ENCODE assay signal across 1 cellular context in genomic region chr12:56448860-56449621, GRCh38.
TF ChIP-seq lines count a peak whose summit lies in the region.

Gene TIMELESS, minus strand, starts transcription at chr12:56449426. Its CDS starts 15,256 bp downstream, at chr12:56434170.

TF ChIP-seq in HepG2, 621 proteins besides CTCF, POLR2A, EP300 and RAD21 (continued from another document and continues in another):
- TF ChIP-seq ZHX1 (CRISPR knock-in tag; IDR thresholded peaks at IDR 0.05; ENCODE audit: low read depth) (peak; percentile 52; the same call in 1 of the 2 replicates), RFX1 (IDR thresholded peaks at IDR 0.05) (no peak), ZNF746 (CRISPR knock-in tag; IDR thresholded peaks at IDR 0.05) (no peak), SIX1 (CRISPR knock-in tag; IDR thresholded peaks at IDR 0.05; ENCODE audit: borderline replicate concordance) (no peak), THAP8 (CRISPR knock-in tag; IDR thresholded peaks at IDR 0.05; ENCODE audit: borderline replicate concordance) (0 out of 2 replicates have a peak, but pooled peaks have one; percentile 47), CREB1 (IDR thresholded peaks at IDR 0.05) (no peak), CREB1 (CRISPR knock-in tag; IDR thresholded peaks at IDR 0.05) (no peak; the same call in 1 of the 2 replicates), ARNT2 (CRISPR knock-in tag; IDR thresholded peaks at IDR 0.05; ENCODE audit: low read depth) (peak; percentile 81), ZGPAT (CRISPR knock-in tag; IDR thresholded peaks at IDR 0.05) (peak; percentile 94), ZMYM4 (CRISPR knock-in tag; IDR thresholded peaks at IDR 0.05) (peak; percentile 67), JARID2 (CRISPR knock-in tag; IDR thresholded peaks at IDR 0.05; ENCODE audit: insufficient replicate concordance) (peak; percentile 52), GMEB1 (CRISPR knock-in tag; IDR thresholded peaks at IDR 0.05; ENCODE audit: borderline replicate concordance) (peak; percentile 64), ZNF772 (CRISPR knock-in tag; IDR thresholded peaks at IDR 0.05) (peak; percentile 96), CBX5 (CRISPR knock-in tag; IDR thresholded peaks at IDR 0.05; ENCODE audit: borderline replicate concordance) (peak; percentile 69; the same call in 1 of the 2 replicates), ZNF367 (CRISPR knock-in tag; IDR thresholded peaks at IDR 0.05; ENCODE audit: borderline replicate concordance) (0 out of 2 replicates have a peak, but pooled peaks have one; percentile 26), ZNF350 (CRISPR knock-in tag; IDR thresholded peaks at IDR 0.05; ENCODE audit: borderline replicate concordance, low read depth) (peak; percentile 79), ZNF574 (CRISPR knock-in tag; IDR thresholded peaks at IDR 0.05) (peak; percentile 83), ZNF446 (CRISPR knock-in tag; IDR thresholded peaks at IDR 0.05) (peak; percentile 73; the same call in 1 of the 2 replicates), KLF11 (CRISPR knock-in tag; IDR thresholded peaks at IDR 0.05) (no peak), CHD2 (IDR thresholded peaks at IDR 0.05; ENCODE audit: low read depth, low read length) (peak; percentile 15; the same call in 1 of the 2 replicates), ZBTB46 (CRISPR knock-in tag; IDR thresholded peaks at IDR 0.05; ENCODE audit: borderline replicate concordance) (no peak), RCOR2 (CRISPR knock-in tag; IDR thresholded peaks at IDR 0.05) (no peak), ZBTB26 (CRISPR knock-in tag; IDR thresholded peaks at IDR 0.05; ENCODE audit: borderline replicate concordance) (no peak), ZBTB1 (CRISPR knock-in tag; IDR thresholded peaks at IDR 0.05; ENCODE audit: borderline replicate concordance) (no peak; the same call in 1 of the 2 replicates), TAF15 (IDR thresholded peaks at IDR 0.05; ENCODE audit: low read depth, low read length, poor library complexity, severe bottlenecking) (no peak), GTF2F1 (IDR thresholded peaks at IDR 0.05; ENCODE audit: low read length) (no peak), TBL1XR1 (IDR thresholded peaks at IDR 0.05; ENCODE audit: borderline replicate concordance, low read length, partially characterized antibody) (no peak), POLR2AphosphoS5 (IDR thresholded peaks at IDR 0.05; ENCODE audit: low read depth, low read length) (peak; percentile 88), RERE (CRISPR knock-in tag; IDR thresholded peaks at IDR 0.05; ENCODE audit: low read depth) (peak; percentile 43; the same call in 1 of the 2 replicates), NBN (conservative IDR thresholded peaks at IDR 0.05) (no peak), HNRNPUL1 (IDR thresholded peaks at IDR 0.05; ENCODE audit: low read depth, low read length) (no peak), MXD4 (CRISPR knock-in tag; IDR thresholded peaks at IDR 0.05) (peak; percentile 81), ZFP37 (CRISPR knock-in tag; IDR thresholded peaks at IDR 0.05; ENCODE audit: borderline replicate concordance) (0 out of 2 replicates have a peak, but pooled peaks have one; percentile 45), RFX3 (CRISPR knock-in tag; IDR thresholded peaks at IDR 0.05) (no peak), PBX2 (CRISPR knock-in tag; IDR thresholded peaks at IDR 0.05) (no peak), ZNF224 (CRISPR knock-in tag; IDR thresholded peaks at IDR 0.05) (no peak), ZNF713 (CRISPR knock-in tag; IDR thresholded peaks at IDR 0.05) (no peak)
